In genomic region chr6:4906942-4907300, GRCh38 we compare ENCODE assay signal across 8 cellular contexts.
DNase-seq lines count a peak whose midpoint lies in the region; ATAC-seq and TF ChIP-seq lines count a peak whose summit lies in the region.
"Had no signal": no experiment of that assay in that cellular context is flagged by ENCODE, and none has a peak within 500 bp of the region (broad histone marks: within the 10 kb centered on the region; RNA-seq: fewer than 3 reads in every experiment).

No MANE protein-coding gene starts in this region.

- H3K18ac ChIP-seq in trophoblast cell (ENCODE audit: low read length) = no peak overlapping the region
- H3K18ac ChIP-seq in mesenchymal stem cell (ENCODE audit: low read depth in 1 of 2, low read length in 2 of 2) = peak overlapping the region in 1 of 2 experiments; percentile 1

- H2BK5ac ChIP-seq in trophoblast cell (ENCODE audit: low read depth, low read length, poor library complexity) = no peak overlapping the region
- H2BK5ac ChIP-seq in mesenchymal stem cell (ENCODE audit: low read depth, low read length, poor library complexity, severe bottlenecking) = no peak overlapping the region

- peaks cover 50% of the 10 kb centered on the region for H3K4me1 Mint-ChIP-seq in progenitor cell of endocrine pancreas (ENCODE audit: low read depth)

- peaks cover 8% of the 10 kb centered on the region for H3K79me2 ChIP-seq in trophoblast cell (ENCODE audit: control insufficient read depth, insufficient read depth, low read length, poor library complexity)

- H3K27ac ChIP-seq in trophoblast cell (ENCODE audit: low read depth, low read length) (no peak overlapping the region), mesenchymal stem cell (ENCODE audit: low read length, poor library complexity, severe bottlenecking) (no peak overlapping the region)

- peak; percentile 49 for ATAC-seq in GM19395 (IDR thresholded peaks at IDR 0.05; ENCODE audit: unreplicated experiment)
- peak; percentile 50 for ATAC-seq in HG02938 (IDR thresholded peaks at IDR 0.05; ENCODE audit: unreplicated experiment)
- peak; percentile 67 to 92 for ATAC-seq in activated naive CD4-positive, alpha-beta T cell treated with anti-CD3 and anti-CD28 coated beads, Interleukin-2, amount 50 U/mL, for 72 hours

- no peak overlapping the region for H2BK120ac ChIP-seq in trophoblast cell (ENCODE audit: insufficient read depth, low read length, poor library complexity)
- no peak overlapping the region for H2BK120ac ChIP-seq in mesenchymal stem cell (ENCODE audit: low read depth, low read length)

- H3K4me2 ChIP-seq in trophoblast cell (ENCODE audit: low read length) (no peak overlapping the region), mesenchymal stem cell (ENCODE audit: low read length, poor library complexity, severe bottlenecking) (no peak overlapping the region)

- WGBS in trophoblast cell (ENCODE audit: extremely low coverage, insufficient coverage, insufficient read length) = no CpG with 5 or more reads among the region's 2 CpGs
- 98% methylated on average over 2 of the region's 2 CpGs for WGBS in mesenchymal stem cell

- H4K8ac ChIP-seq in trophoblast cell (ENCODE audit: low read depth, low read length) = no peak overlapping the region
- no peak overlapping the region for H4K8ac ChIP-seq in mesenchymal stem cell (ENCODE audit: low read length)

- H3K4ac ChIP-seq in trophoblast cell (ENCODE audit: low read depth, low read length) = peak overlapping the region; percentile 29
- H3K4ac ChIP-seq in mesenchymal stem cell (ENCODE audit: low read depth in 1 of 2, low read length in 2 of 2) = no peak overlapping the region

- no peak overlapping the region for H3K14ac ChIP-seq in trophoblast cell (ENCODE audit: low read length)
- no peak overlapping the region for H3K14ac ChIP-seq in mesenchymal stem cell (ENCODE audit: low read length in 2 of 2)

- no peak overlapping the region for H3K4me3 ChIP-seq in trophoblast cell (ENCODE audit: low read depth, low read length)
- H3K4me3 ChIP-seq in mesenchymal stem cell (ENCODE audit: insufficient read depth in 1 of 2, low read depth in 1 of 2, low read length in 2 of 2) = no peak overlapping the region

- no peak overlapping the region for H4K12ac ChIP-seq in trophoblast cell (ENCODE audit: low read depth, low read length)

- H2AFZ ChIP-seq in trophoblast cell (ENCODE audit: insufficient read depth, low read length, poor library complexity) (no peak overlapping the region), mesenchymal stem cell (ENCODE audit: low read depth, low read length) (no peak overlapping the region)

- H4K91ac ChIP-seq in trophoblast cell (ENCODE audit: low read depth, low read length) (no peak overlapping the region), mesenchymal stem cell (ENCODE audit: low read length) (no peak overlapping the region)

- H3K9ac ChIP-seq in trophoblast cell (ENCODE audit: low read length) (no peak overlapping the region), mesenchymal stem cell (ENCODE audit: low read length) (no peak overlapping the region)

- peak overlapping the region in 1 of 2 donors; percentile 79 for H3K27ac Mint-ChIP-seq in activated naive CD4-positive, alpha-beta T cell treated with anti-CD3 and anti-CD28 coated beads, Interleukin-2, amount 50 U/mL, for 72 hours
- H3K27ac Mint-ChIP-seq in progenitor cell of endocrine pancreas = no peak overlapping the region

- no peak overlapping the region for H2BK15ac ChIP-seq in mesenchymal stem cell (ENCODE audit: low read depth, poor library complexity, severe bottlenecking)

- no peak overlapping the region for H2AK5ac ChIP-seq in trophoblast cell (ENCODE audit: low read length)
- no peak overlapping the region for H2AK5ac ChIP-seq in mesenchymal stem cell (ENCODE audit: low read length, severe bottlenecking)

- H3K36me3 Mint-ChIP-seq in activated naive CD4-positive, alpha-beta T cell treated with anti-CD3 and anti-CD28 coated beads, Interleukin-2, amount 50 U/mL, for 72 hours = peaks cover 7 to 8% of the 10 kb centered on the region in 2 donors
- peaks cover 9% of the 10 kb centered on the region for H3K36me3 Mint-ChIP-seq in progenitor cell of endocrine pancreas (ENCODE audit: insufficient read depth)

- no peaks in the 10 kb centered on the region for H3K79me1 ChIP-seq in trophoblast cell (ENCODE audit: low read length)
- peaks cover 53% of the 10 kb centered on the region for H3K79me1 ChIP-seq in mesenchymal stem cell (replicated peaks; ENCODE audit: low read length, poor library complexity, severe bottlenecking)

- H2BK12ac ChIP-seq in trophoblast cell (ENCODE audit: low read length) (no peak overlapping the region), mesenchymal stem cell (ENCODE audit: low read length in 2 of 2) (no peak overlapping the region)

- no peaks in the 10 kb centered on the region for H3K27me3 ChIP-seq in trophoblast cell (ENCODE audit: insufficient read depth, low read length)
- H3K27me3 ChIP-seq in mesenchymal stem cell (ENCODE audit: control insufficient read depth in 1 of 2, insufficient read depth in 1 of 2, low read length in 2 of 2) = no peaks in the 10 kb centered on the region

- H3K9me3 ChIP-seq in trophoblast cell (ENCODE audit: insufficient read depth, low read depth, low read length) = no peaks in the 10 kb centered on the region
- no peaks in the 10 kb centered on the region for H3K9me3 ChIP-seq in mesenchymal stem cell (ENCODE audit: control insufficient read depth, low read length)

- no peaks in the 10 kb centered on the region for H3K27me3 Mint-ChIP-seq in progenitor cell of endocrine pancreas

- no peak overlapping the region for H3K4me3 Mint-ChIP-seq in progenitor cell of endocrine pancreas (ENCODE audit: low read depth)

- DNase-seq in activated naive CD4-positive, alpha-beta T cell treated with anti-CD3 and anti-CD28 coated beads, Interleukin-2, amount 50 U/mL, for 72 hours (ENCODE audit: low spot score in 2 of 2) = no peak
- DNase-seq in trophoblast cell (no peak), mesenchymal stem cell (no peak), progenitor cell of endocrine pancreas (ENCODE audit: low spot score, unreplicated experiment) (no peak), NCI-H82 (lab: John Stamatoyannopoulos, UW) (no peak)
- DNase-seq: SHP77 treated with DMSO at 0.1 percent for 48 hours had no signal

- H3K9me3 Mint-ChIP-seq in activated naive CD4-positive, alpha-beta T cell treated with anti-CD3 and anti-CD28 coated beads, Interleukin-2, amount 50 U/mL, for 72 hours = no peaks in the 10 kb centered on the region
- no peaks in the 10 kb centered on the region for H3K9me3 Mint-ChIP-seq in progenitor cell of endocrine pancreas (ENCODE audit: low read depth)

- no peak overlapping the region for H3K23ac ChIP-seq in trophoblast cell (ENCODE audit: low read length)
- no peak overlapping the region for H3K23ac ChIP-seq in mesenchymal stem cell (ENCODE audit: low read length in 2 of 2)

- H3K4me1 ChIP-seq in trophoblast cell (ENCODE audit: control insufficient read depth in 1 of 2, insufficient read depth in 2 of 2, low read length in 2 of 2) = peaks cover 5 to 11% of the 10 kb centered on the region in 2 experiments
- H3K4me1 ChIP-seq in mesenchymal stem cell (ENCODE audit: control insufficient read depth, insufficient read depth, low read depth, low read length) = peaks cover 15% of the 10 kb centered on the region

- no peak for TF ChIP-seq CTCF in progenitor cell of endocrine pancreas (IDR thresholded peaks at IDR 0.05; ENCODE audit: unreplicated experiment)

- H3K36me3 ChIP-seq in trophoblast cell (ENCODE audit: control insufficient read depth in 1 of 2, insufficient read depth in 2 of 2, low read length in 2 of 2) = peaks cover 21 to 37% of the 10 kb centered on the region in 2 experiments
- peaks cover 15 to 31% of the 10 kb centered on the region in 2 experiments for H3K36me3 ChIP-seq in mesenchymal stem cell (ENCODE audit: control insufficient read depth in 1 of 2, insufficient read depth in 2 of 2, low read depth in 1 of 2, low read length in 2 of 2)
